In the genomic region with DNA sequence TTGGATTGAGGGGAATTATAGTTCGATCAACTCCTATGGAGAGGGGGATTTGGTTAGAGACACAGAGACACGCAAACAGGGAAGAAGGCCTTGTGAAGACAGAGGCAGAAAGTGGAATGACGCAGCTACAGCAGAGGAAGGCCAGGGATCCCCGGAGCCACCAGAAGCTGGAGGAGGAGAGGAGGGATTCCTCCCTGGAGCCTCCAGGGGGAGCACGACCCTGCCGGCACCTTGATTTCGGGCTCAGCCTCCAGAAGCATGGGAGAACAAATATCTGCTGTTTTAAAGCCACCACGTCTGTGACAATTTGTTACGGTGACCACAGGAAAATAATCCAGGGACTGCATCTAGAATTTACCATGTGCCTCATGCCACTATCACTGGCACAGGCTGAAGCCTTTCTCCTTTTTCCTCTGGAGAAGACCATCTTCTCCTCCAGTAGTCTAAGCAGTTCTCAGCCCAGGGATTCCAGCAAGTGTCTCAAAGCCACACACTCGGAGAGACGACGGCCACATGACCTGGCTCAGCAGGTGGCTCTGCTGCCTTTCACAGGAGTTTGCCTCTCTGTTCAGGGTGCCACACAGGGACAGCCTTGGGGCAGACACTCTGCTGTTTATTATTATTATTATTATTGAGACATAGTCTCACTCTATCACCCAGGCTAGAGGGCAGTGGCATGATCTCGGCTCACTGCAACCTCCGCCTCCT, we compare ENCODE assay signal across 8 cellular contexts. TPM values are rescaled to one million over a fixed set of nuclear protein-coding genes. Genes with fewer than 3 reads are reported as not detected.
A peak's percentile ranks its signal among the peaks of the same experiment; 100 is the strongest.
DNase-seq lines count a peak whose midpoint lies in the region; ATAC-seq lines count a peak whose summit lies in the region.

No MANE protein-coding gene starts in this region.

- H2AK5ac ChIP-seq in trophoblast cell (ENCODE audit: low read length): no peak overlapping the region

- DNase-seq in NCI-H748 (lab: John Stamatoyannopoulos, UW; ENCODE audit: unreplicated experiment) (peak; percentile 46), NCI-H748 treated with DMSO at 0.1 percent for 48 hours (lab: John Stamatoyannopoulos, UW) (no peak), MG63 (peak; percentile 46), activated T-cell treated with anti-CD3 and anti-CD28 coated beads for 4 hours (peak; percentile 6), foreskin melanocyte (peak; percentile 37), trophoblast cell (peak; percentile 42 to 62), NCI-H2081 (lab: John Stamatoyannopoulos, UW) (no peak)

- no peak overlapping the region for H3K4me2 ChIP-seq in trophoblast cell (ENCODE audit: low read length)

- no CpG with 5 or more reads among the region's 14 CpGs for WGBS in trophoblast cell (ENCODE audit: extremely low coverage, insufficient coverage, insufficient read length)

- H3K4me1 ChIP-seq in trophoblast cell (ENCODE audit: control insufficient read depth in 1 of 2, insufficient read depth in 2 of 2, low read length in 2 of 2): peaks cover 11 to 14% of the 10 kb centered on the region in 2 experiments

- H3K79me1 ChIP-seq in trophoblast cell (ENCODE audit: low read length): peaks cover 17% of the 10 kb centered on the region

- H2BK120ac ChIP-seq in trophoblast cell (ENCODE audit: insufficient read depth, low read length, poor library complexity): peak overlapping the region; percentile 34

- no peak overlapping the region for H3K18ac ChIP-seq in trophoblast cell (ENCODE audit: low read length)

- no peak overlapping the region for H3K4ac ChIP-seq in trophoblast cell (ENCODE audit: low read depth, low read length)

- H2BK5ac ChIP-seq in trophoblast cell (ENCODE audit: low read depth, low read length, poor library complexity): peak overlapping the region; percentile 59

- H3K27me3 ChIP-seq in MG63 (no peaks in the 10 kb centered on the region), trophoblast cell (ENCODE audit: insufficient read depth, low read length) (no peaks in the 10 kb centered on the region)

- no peaks in the 10 kb centered on the region for H3K36me3 ChIP-seq in MG63
- no peaks in the 10 kb centered on the region for H3K36me3 ChIP-seq in trophoblast cell (ENCODE audit: control insufficient read depth in 1 of 2, insufficient read depth in 2 of 2, low read length in 2 of 2)

- no peak overlapping the region for H2AFZ ChIP-seq in trophoblast cell (ENCODE audit: insufficient read depth, low read length, poor library complexity)

- ATAC-seq in GM21825 (IDR thresholded peaks at IDR 0.05; ENCODE audit: unreplicated experiment): no peak

- H3K14ac ChIP-seq in trophoblast cell (ENCODE audit: low read length): peak overlapping the region; percentile 25

- H3K9ac ChIP-seq in trophoblast cell (ENCODE audit: low read length): no peak overlapping the region

- H4K91ac ChIP-seq in trophoblast cell (ENCODE audit: low read depth, low read length): peak overlapping the region; percentile 60

- H3K4me3 ChIP-seq in MG63 (no peak overlapping the region), trophoblast cell (ENCODE audit: low read depth, low read length) (no peak overlapping the region)

- H3K79me2 ChIP-seq in trophoblast cell (ENCODE audit: control insufficient read depth, insufficient read depth, low read length, poor library complexity): no peaks in the 10 kb centered on the region

- H3K9me3 ChIP-seq in MG63: no peaks in the 10 kb centered on the region
- no peaks in the 10 kb centered on the region for H3K9me3 ChIP-seq in trophoblast cell (ENCODE audit: insufficient read depth, low read depth, low read length)

- H4K8ac ChIP-seq in trophoblast cell (ENCODE audit: low read depth, low read length): peak overlapping the region; percentile 47

- H2BK12ac ChIP-seq in trophoblast cell (ENCODE audit: low read length): peak overlapping the region; percentile 20

- H4K12ac ChIP-seq in trophoblast cell (ENCODE audit: low read depth, low read length): no peak overlapping the region

- H3K27ac ChIP-seq in trophoblast cell (ENCODE audit: low read depth, low read length): no peak overlapping the region

- no peak overlapping the region for H3K23ac ChIP-seq in trophoblast cell (ENCODE audit: low read length)

RNA-seq across cellular contexts. Expression of gene CCNE1, which starts 39.9 kb away (rescaled TPM):
- total RNA-seq in MG63 (2014; rRNA removed; shearing (Covaris generic); ENCODE audit: low replicate concordance): 5.6 and 11.3 TPM in 2 replicates
- 402 and 418 TPM in 2 replicates for polyA plus RNA-seq in trophoblast cell (2013)

RNA-seq across cellular contexts. Expression of gene C19orf12, which starts 56.8 kb away (rescaled TPM):
- total RNA-seq in MG63 (2014; rRNA removed; shearing (Covaris generic); ENCODE audit: low replicate concordance): 35.6 and 47.0 TPM in 2 replicates
- 17.9 and 18.2 TPM in 2 replicates for polyA plus RNA-seq in trophoblast cell (2013)

Comparison
In these comparisons a context has a peak if more than half of its experiments do, and no peak if none do; other contexts are left out.
1. DNase-seq: peak in NCI-H748 (single experiment), MG63 (single experiment), activated T-cell treated with anti-CD3 and anti-CD28 coated beads for 4 hours (single experiment), foreskin melanocyte (single experiment) and trophoblast cell (2 of 2); none in NCI-H748 treated with DMSO at 0.1 percent for 48 hours (single experiment) and NCI-H2081 (0 of 2).